In the genomic region with DNA sequence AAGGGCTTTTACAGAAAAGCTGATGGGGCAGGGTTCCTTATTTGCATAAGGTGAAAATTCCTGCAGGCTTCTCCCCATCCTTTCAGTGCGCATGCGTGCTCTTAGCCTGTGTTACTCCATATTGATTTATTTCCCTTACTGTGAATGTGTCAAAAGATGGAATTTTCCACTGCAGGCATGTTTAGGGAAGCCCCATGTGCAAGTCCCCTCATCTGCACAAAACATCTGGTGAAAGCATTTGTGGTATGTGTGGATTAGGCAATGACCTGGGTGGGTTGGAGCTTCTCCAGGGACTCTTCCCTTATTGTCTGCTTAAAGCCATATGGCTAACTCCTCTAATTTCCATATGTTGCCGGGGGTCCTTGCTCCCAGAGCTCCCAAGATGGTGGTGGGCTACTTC, we compare ENCODE assay signal across 19 cellular contexts.
DNase-seq lines count a peak whose midpoint lies in the region; ATAC-seq and TF ChIP-seq lines count a peak whose summit lies in the region.
"Had no signal": no experiment of that assay in that cellular context is flagged by ENCODE, and none has a peak within 500 bp of the region (broad histone marks: within the 10 kb centered on the region; RNA-seq: fewer than 3 reads in every experiment).

No MANE protein-coding gene starts in this region.

- no peak overlapping the region for H3K4me3 Mint-ChIP-seq in MCF 10A (ENCODE audit: unreplicated experiment)
- H3K4me3 Mint-ChIP-seq in progenitor cell of endocrine pancreas (ENCODE audit: low read depth) = no peak overlapping the region
- H3K4me3 Mint-ChIP-seq: B cell; CD4-positive, alpha-beta T cell had no signal

- H3K79me2 ChIP-seq in mammary epithelial cell (ENCODE audit: insufficient read depth, low read length) = no peaks in the 10 kb centered on the region

- H3K4me3 ChIP-seq in mammary epithelial cell (replicated peaks in 1 of 3; ENCODE audit: insufficient read depth in 1 of 3, low read depth in 2 of 3, low read length in 3 of 3) = no peak overlapping the region
- H3K4me3 ChIP-seq in choroid plexus epithelial cell (ENCODE audit: low read depth, low read length) = no peak overlapping the region
- H3K4me3 ChIP-seq in fibroblast of villous mesenchyme (ENCODE audit: low read depth, low read length) = no peak overlapping the region
- H3K4me3 ChIP-seq: HAP-1 had no signal

- no peak overlapping the region for H3K9ac ChIP-seq in mammary epithelial cell (ENCODE audit: insufficient read depth, low read length)

- intact Hi-C loops in MCF 10A (cut with micrococcal nuclease) (no loop called here), mammary epithelial cell (cut with micrococcal nuclease) (no loop called here)

- no peak overlapping the region for H2AFZ ChIP-seq in mammary epithelial cell (ENCODE audit: low read depth, low read length)

- H3K9me3 Mint-ChIP-seq in MCF 10A (ENCODE audit: unreplicated experiment) (no peaks in the 10 kb centered on the region), progenitor cell of endocrine pancreas (ENCODE audit: low read depth) (peaks cover 3% of the 10 kb centered on the region)
- H3K9me3 Mint-ChIP-seq: CD4-positive, alpha-beta T cell had no signal

- no peak overlapping the region for H3K27ac Mint-ChIP-seq in MCF 10A (ENCODE audit: low read depth, unreplicated experiment)
- no peak overlapping the region for H3K27ac Mint-ChIP-seq in progenitor cell of endocrine pancreas
- H3K27ac Mint-ChIP-seq: B cell; CD4-positive, alpha-beta T cell had no signal

- peaks cover 13% of the 10 kb centered on the region for H3K9me3 ChIP-seq in mammary epithelial cell (replicated peaks; ENCODE audit: insufficient read depth, low read length)
- H3K9me3 ChIP-seq: HAP-1 had no signal

- H3K36me3 ChIP-seq in mammary epithelial cell (ENCODE audit: insufficient read depth, low read length) = no peaks in the 10 kb centered on the region
- H3K36me3 ChIP-seq: HAP-1 had no signal

- H3K27me3 Mint-ChIP-seq in MCF 10A (ENCODE audit: insufficient read depth, unreplicated experiment) (peaks cover 64% of the 10 kb centered on the region), progenitor cell of endocrine pancreas (no peaks in the 10 kb centered on the region)
- H3K27me3 Mint-ChIP-seq: B cell; CD4-positive, alpha-beta T cell had no signal

- no peak for ATAC-seq in GM19324 (IDR thresholded peaks at IDR 0.05; ENCODE audit: low FRiP score, unreplicated experiment)

- H3K36me3 Mint-ChIP-seq in MCF 10A (ENCODE audit: insufficient read depth, unreplicated experiment) (no peaks in the 10 kb centered on the region), progenitor cell of endocrine pancreas (ENCODE audit: insufficient read depth) (no peaks in the 10 kb centered on the region)

- BruUV-seq in MCF 10A (replicated peaks; lab: Mats Ljungman, UMichigan) = no TSS peak
- no TSS peak for BruUV-seq in mammary epithelial cell (replicated peaks; lab: Mats Ljungman, UMichigan)

- DNase-seq in MCF 10A (ENCODE audit: unreplicated experiment) (peak; percentile 18), mammary epithelial cell (no peak), choroid plexus epithelial cell (ENCODE audit: low read depth) (peak; percentile 13), fibroblast of villous mesenchyme (ENCODE audit: low read depth) (peak; percentile 26), progenitor cell of endocrine pancreas (ENCODE audit: low spot score, unreplicated experiment) (no peak), substantia nigra (lab: John Stamatoyannopoulos, UW) (no peak), NCI-H187 (lab: John Stamatoyannopoulos, UW) (no peak)
- DNase-seq: C1 segment of cervical spinal cord; CD4-positive, alpha-beta T cell; DMS153; DMS79 treated with DMSO at 0.1 percent for 48 hours; EL; GOT3; IMR-90 had no signal

- dilution Hi-C loops in mammary epithelial cell (cut with HindIII; ENCODE audit: low sequenced_read_pairs) = no loop called here

- no peaks in the 10 kb centered on the region for H3K4me1 ChIP-seq in mammary epithelial cell (ENCODE audit: insufficient read depth, low read length)

- 45% methylated on average over 3 of the region's 3 CpGs for WGBS in mammary epithelial cell (ENCODE audit: low coverage, missing lambda C conversion rate)

- TF ChIP-seq CTCF in MCF 10A (IDR thresholded peaks at IDR 0.05; ENCODE audit: unreplicated experiment) (no peak), mammary epithelial cell (conservative IDR thresholded peaks at IDR 0.05 in 1 of 2, IDR thresholded peaks at IDR 0.05 in 1 of 2; ENCODE audit: extremely low read depth in 1 of 2, insufficient read depth in 1 of 2, low read depth in 1 of 2, low read length in 2 of 2) (no peak), choroid plexus epithelial cell (conservative IDR thresholded peaks at IDR 0.05; ENCODE audit: low read depth, low read length) (no peak), fibroblast of villous mesenchyme (IDR thresholded peaks at IDR 0.05; ENCODE audit: insufficient read depth, low read depth, low read length) (no peak), progenitor cell of endocrine pancreas (IDR thresholded peaks at IDR 0.05; ENCODE audit: unreplicated experiment) (no peak)

- no peaks in the 10 kb centered on the region for H3K27me3 ChIP-seq in mammary epithelial cell (ENCODE audit: insufficient read depth, low read length)

- H3K27ac ChIP-seq in mammary epithelial cell (ENCODE audit: insufficient read depth, low read depth, low read length) = no peak overlapping the region
- no peak overlapping the region for H3K27ac ChIP-seq in substantia nigra (ENCODE audit: low read depth, low read length, poor library complexity, severe bottlenecking)
- H3K27ac ChIP-seq: 22Rv1, HL-60 had no signal

- POLR2A ChIA-PET in MCF 10A (lab: Yijun Ruan, JAX) = interaction anchor here (1.7 kb wide), 1 partner anchor 584 kb away, joined by 3 read pairs; no protein-coding TSS in a partner anchor

- no peaks in the 10 kb centered on the region for H4K20me1 ChIP-seq in mammary epithelial cell (ENCODE audit: insufficient read depth, low read length)

- no peaks in the 10 kb centered on the region for H3K4me1 Mint-ChIP-seq in MCF 10A (ENCODE audit: insufficient read depth, unreplicated experiment)
- peaks cover 6% of the 10 kb centered on the region for H3K4me1 Mint-ChIP-seq in progenitor cell of endocrine pancreas (ENCODE audit: low read depth)
- H3K4me1 Mint-ChIP-seq: B cell had no signal

- no peak overlapping the region for H3K4me2 ChIP-seq in mammary epithelial cell (ENCODE audit: insufficient read depth, low read depth, low read length)

- CTCF ChIA-PET in MCF 10A (lab: Yijun Ruan, JAX) (no interaction called here), mammary epithelial cell (lab: Charles Lee; ENCODE audit: low non-redundant PET) (no interaction called here)

- in situ Hi-C loops in mammary epithelial cell (cut with MboI; ENCODE audit: low sequenced_read_pairs in 2 of 2) = no loop called here

Comparison
In these comparisons a context has a peak if more than half of its experiments do, and no peak if none do; other contexts are left out.
1. DNase-seq: peak in MCF 10A (single experiment), choroid plexus epithelial cell (single experiment) and fibroblast of villous mesenchyme (single experiment); none in mammary epithelial cell (single experiment), progenitor cell of endocrine pancreas (single experiment), substantia nigra (0 of 49) and NCI-H187 (0 of 2).